In genomic region chr2:241558532-241559488, GRCh38 we compare ENCODE assay signal across 8 cellular contexts. TPM values are rescaled to one million over a fixed set of nuclear protein-coding genes. Genes with fewer than 3 reads are reported as not detected.
DNase-seq lines count a peak whose midpoint lies in the region; ATAC-seq and TF ChIP-seq lines count a peak whose summit lies in the region.

A gene with protein sequence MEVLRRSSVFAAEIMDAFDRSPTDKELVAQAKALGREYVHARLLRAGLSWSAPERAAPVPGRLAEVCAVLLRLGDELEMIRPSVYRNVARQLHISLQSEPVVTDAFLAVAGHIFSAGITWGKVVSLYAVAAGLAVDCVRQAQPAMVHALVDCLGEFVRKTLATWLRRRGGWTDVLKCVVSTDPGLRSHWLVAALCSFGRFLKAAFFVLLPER (plus strand): TSS chr2:241558745. CDS start chr2:241559484, 739 bp downstream.

- TF ChIP-seq CTCF in retinal pigment epithelial cell (conservative IDR thresholded peaks at IDR 0.05; ENCODE audit: low read depth, low read length): no peak

- H3K4me3 ChIP-seq in iPS-18c (ENCODE audit: insufficient read depth, low read depth, low read length) (peak within 1 kb of the TSS; percentile 77), retinal pigment epithelial cell (ENCODE audit: low read length) (peak within 1 kb of the TSS; percentile 62)

- no peak for ATAC-seq in HG03280 (IDR thresholded peaks at IDR 0.05; ENCODE audit: unreplicated experiment)

- in situ Hi-C loops in T47D (cut with HindIII; ENCODE audit: low pct_unique_long_range_greater_than_20kb, low sequenced_read_pairs): no loop called here

- DNase-seq in DMS153 (lab: John Stamatoyannopoulos, UW) (peak; percentile 34), DMS153 treated with DMSO at 0.1 percent for 48 hours (lab: John Stamatoyannopoulos, UW; ENCODE audit: unreplicated experiment) (no peak), NCI-H460 (ENCODE audit: extremely low read depth, low read depth) (peak; percentile 51), T47D (ENCODE audit: low read depth in 1 of 2, low spot score in 1 of 2) (peak; percentile 80 to 84), retinal pigment epithelial cell (ENCODE audit: low read depth) (peak; percentile 33), NCI-H1092 (lab: John Stamatoyannopoulos, UW) (no peak)

- no peaks in the 10 kb centered on the region for H3K9me3 ChIP-seq in iPS-18c (ENCODE audit: control insufficient read depth, insufficient read depth, low read length)

RNA-seq across cellular contexts. Expression of the gene that starts here (rescaled TPM):
- total RNA-seq in NCI-H460 (2014; rRNA removed; shearing (Covaris generic)): 8.9 and 9.8 TPM in 2 replicates
- 20.2 and 26.7 TPM in 2 replicates for polyA plus RNA-seq in NCI-H460 (2014; cell fraction: nucleus; rRNA removed)

Comparison
In these comparisons a context has a peak if more than half of its experiments do, and no peak if none do; other contexts are left out.
1. DNase-seq: peak in DMS153 (single experiment), NCI-H460 (single experiment), T47D (2 of 2) and retinal pigment epithelial cell (single experiment); none in DMS153 treated with DMSO at 0.1 percent for 48 hours (single experiment) and NCI-H1092 (single experiment).